ENCODE assay signal across 7 cellular contexts in genomic region chr12:48004039-48004940, GRCh38. TPM values are rescaled to one million over a fixed set of nuclear protein-coding genes. Genes with fewer than 3 reads are reported as not detected.
DNase-seq lines count a peak whose midpoint lies in the region; ATAC-seq and TF ChIP-seq lines count a peak whose summit lies in the region.

Gene COL2A1, minus strand, starts transcription at chr12:48004476. Its CDS starts 155 bp downstream, at chr12:48004321.

- POLR2A ChIA-PET in SK-N-SH (lab: Yijun Ruan, JAX): no interaction called here

- no peak within 1 kb of the TSS for H3K9ac ChIP-seq in SK-N-SH

- no peak within 1 kb of the TSS for H3K27ac ChIP-seq in SK-N-SH (ENCODE audit: low read depth in 2 of 2, low read length in 1 of 2)
- H3K27ac ChIP-seq in effector memory CD4-positive, alpha-beta T cell (ENCODE audit: insufficient read depth, low read length, poor library complexity, severe bottlenecking): no peak within 1 kb of the TSS

- H3K79me2 ChIP-seq in SK-N-SH (ENCODE audit: insufficient read depth): no peaks in the 10 kb centered on the region

- H3K4me2 ChIP-seq in SK-N-SH: peak within 1 kb of the TSS; percentile 74; the same call in 1 of the 2 replicates

- H3F3A ChIP-seq in SK-N-SH (replicated peaks; ENCODE audit: insufficient read depth): no peaks in the 10 kb centered on the region

- H3K4me3 ChIP-seq in HAP-1 (peak within 1 kb of the TSS; percentile 63), SK-N-SH (ENCODE audit: low read depth in 2 of 2, low read length in 1 of 2) (peak within 1 kb of the TSS; percentile 24 to 44; a peak in 3 of 4 replicates)
- H3K4me3 ChIP-seq in effector memory CD4-positive, alpha-beta T cell (ENCODE audit: insufficient read depth, low read depth, low read length, poor library complexity, severe bottlenecking): peak within 1 kb of the TSS; percentile 50

- in situ Hi-C loops in HAP-1 (cut with MboI; ENCODE audit: low sequenced_read_pairs): no loop called here

- no peaks in the 10 kb centered on the region for H3K9me2 ChIP-seq in SK-N-SH

- CTCF ChIA-PET in SK-N-SH (lab: Yijun Ruan, JAX): interaction anchor here (0.8 to 2.0 kb wide), 2 partner anchors 13 to 55 kb away, joined by 4 to 7 read pairs; no protein-coding TSS in a partner anchor

- peak; percentile 66 to 89 for DNase-seq in HAP-1 (ENCODE audit: low spot score in 2 of 2)
- DNase-seq in SK-N-SH: peak; percentile 75
- no peak for DNase-seq in effector memory CD4-positive, alpha-beta T cell
- DNase-seq in KG1 (lab: John Stamatoyannopoulos, UW): no peak

- H3K4me1 ChIP-seq in HAP-1: peaks cover 26% of the 10 kb centered on the region
- H3K4me1 ChIP-seq in SK-N-SH (ENCODE audit: control insufficient read depth in 1 of 2, insufficient read depth in 2 of 2, low read depth in 1 of 2, low read length in 1 of 2): peaks cover 5 to 35% of the 10 kb centered on the region in 2 experiments; a peak in 1 of 4 replicates
- peaks cover 45% of the 10 kb centered on the region for H3K4me1 ChIP-seq in effector memory CD4-positive, alpha-beta T cell (ENCODE audit: control insufficient read depth, insufficient read depth, low read length, poor library complexity, severe bottlenecking)

- TF ChIP-seq RAD21 in SK-N-SH (IDR thresholded peaks at IDR 0.05; ENCODE audit: low read length): no peak

- no peaks in the 10 kb centered on the region for H3K9me3 Mint-ChIP-seq in nephron

- no peaks in the 10 kb centered on the region for H4K20me1 ChIP-seq in SK-N-SH (ENCODE audit: insufficient read depth)

- H3K36me3 Mint-ChIP-seq in nephron (ENCODE audit: low read depth): peaks cover 2% of the 10 kb centered on the region

- peaks cover 56% of the 10 kb centered on the region for H3K4me1 Mint-ChIP-seq in nephron

- no peaks in the 10 kb centered on the region for H3K27me3 ChIP-seq in HAP-1 (ENCODE audit: low read depth)
- peaks cover 84% of the 10 kb centered on the region for H3K27me3 ChIP-seq in SK-N-SH (ENCODE audit: insufficient read depth)
- peaks cover 63% of the 10 kb centered on the region for H3K27me3 ChIP-seq in effector memory CD4-positive, alpha-beta T cell (replicated peaks; ENCODE audit: control insufficient read depth, insufficient read depth, low read length, poor library complexity, severe bottlenecking)

- H3K36me3 ChIP-seq in HAP-1 (replicated peaks): peaks cover 4% of the 10 kb centered on the region; the same call in 1 of the 2 replicates
- no peaks in the 10 kb centered on the region for H3K36me3 ChIP-seq in SK-N-SH (replicated peaks in 1 of 2; ENCODE audit: control insufficient read depth in 1 of 2, insufficient read depth in 2 of 2, low read length in 1 of 2)
- no peaks in the 10 kb centered on the region for H3K36me3 ChIP-seq in effector memory CD4-positive, alpha-beta T cell (ENCODE audit: control insufficient read depth, insufficient read depth, low read length)

- peaks cover 99% of the 10 kb centered on the region for H3K27me3 Mint-ChIP-seq in nephron (ENCODE audit: low read depth)

- H3K9me3 ChIP-seq in HAP-1 (no peaks in the 10 kb centered on the region), SK-N-SH (no peaks in the 10 kb centered on the region)
- H3K9me3 ChIP-seq in effector memory CD4-positive, alpha-beta T cell (ENCODE audit: control insufficient read depth, low read length): no peaks in the 10 kb centered on the region

- TF ChIP-seq EP300 in SK-N-SH (IDR thresholded peaks at IDR 0.05; ENCODE audit: borderline replicate concordance in 1 of 2, low read depth in 1 of 2, low read length in 1 of 2): no peak

- peak within 1 kb of the TSS in 1 of 3 experiments; percentile 88 for H3K27ac Mint-ChIP-seq in nephron

- H2AFZ ChIP-seq in SK-N-SH (ENCODE audit: low read depth): no peak within 1 kb of the TSS

- H3K4me3 Mint-ChIP-seq in nephron: peak within 1 kb of the TSS; percentile 88

- 13% methylated on average over 32 of the region's 82 CpGs for WGBS in SK-N-SH (ENCODE audit: low lambda C conversion rate)

- TF ChIP-seq CTCF in SK-N-SH (IDR thresholded peaks at IDR 0.05): no peak
- TF ChIP-seq CTCF in nephron (IDR thresholded peaks at IDR 0.05; ENCODE audit: unreplicated experiment in 3 of 3): no peak

- no peak for ATAC-seq in GM18858 (IDR thresholded peaks at IDR 0.05; ENCODE audit: unreplicated experiment)
- no peak for ATAC-seq in GM18498 (IDR thresholded peaks at IDR 0.05; ENCODE audit: unreplicated experiment)

TF ChIP-seq in SK-N-SH, 30 proteins besides CTCF, POLR2A, EP300 and RAD21:
- TF ChIP-seq REST (IDR thresholded peaks at IDR 0.05; ENCODE audit: low read depth, low read length): no peak
- TF ChIP-seq JUND (IDR thresholded peaks at IDR 0.05): no peak
- no peak for TF ChIP-seq RXRA (IDR thresholded peaks at IDR 0.05; ENCODE audit: borderline replicate concordance, low read depth)
- TF ChIP-seq GATA2 (CRISPR knock-in tag; IDR thresholded peaks at IDR 0.05): no peak
- TF ChIP-seq ELF1 (IDR thresholded peaks at IDR 0.05): no peak
- TF ChIP-seq FOXJ3 (CRISPR knock-in tag; IDR thresholded peaks at IDR 0.05): no peak
- TF ChIP-seq TEAD4 (IDR thresholded peaks at IDR 0.05; ENCODE audit: borderline replicate concordance, insufficient read depth): no peak
- TF ChIP-seq IRF3 (IDR thresholded peaks at IDR 0.05; ENCODE audit: low read depth, low read length): no peak
- no peak for TF ChIP-seq FOXM1 (IDR thresholded peaks at IDR 0.05; ENCODE audit: low read depth)

RNA-seq across cellular contexts. Expression of gene COL2A1, which starts in this region (rescaled TPM):
- 0.02 TPM in 1 of 2 replicates, not detected in the other for polyA plus RNA-seq in SK-N-SH (2012; rRNA removed)
- polyA plus RNA-seq in SK-N-SH (2012; cell fraction: cytosol; rRNA removed): not detected in 2 replicates
- 0.01 TPM in 1 of 2 replicates, not detected in the other for polyA plus RNA-seq in SK-N-SH (2012; cell fraction: nucleus; rRNA removed)

Comparison
In these comparisons a context has a peak if more than half of its experiments do, and no peak if none do; other contexts are left out.
1. Peak in DNase-seq, H3K4me3 ChIP-seq and H3K4me2 ChIP-seq in SK-N-SH; RNA of the gene not detected or under 1 TPM.
2. DNase-seq: peak in HAP-1 (2 of 2); none in effector memory CD4-positive, alpha-beta T cell (0 of 3) and KG1 (single experiment).
3. Peak in every context shown above with its lines, with median percentiles within 50 percentile points of each other: H3K4me3 ChIP-seq.